17 cellular contexts compared by ENCODE assay signal in the genomic region with DNA sequence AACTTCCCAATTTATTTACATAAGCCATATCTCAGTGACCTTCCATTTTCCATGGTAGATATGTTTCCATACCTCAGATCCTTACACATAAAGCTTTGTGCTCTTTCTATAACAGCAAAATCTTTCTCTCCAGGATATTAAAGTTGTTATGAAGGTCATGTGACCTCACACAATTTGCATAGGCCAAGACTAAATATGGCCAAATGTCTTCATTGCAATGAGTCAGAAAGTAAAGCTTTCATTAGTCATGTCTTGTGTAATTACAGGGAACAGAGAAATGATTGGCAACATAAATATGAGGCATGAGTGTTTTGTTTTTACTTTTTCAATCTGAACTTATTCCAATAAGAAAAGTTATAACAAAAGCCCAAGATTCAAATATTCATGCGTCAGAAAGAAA.
DNase-seq lines count a peak whose midpoint lies in the region; ATAC-seq and TF ChIP-seq lines count a peak whose summit lies in the region.
"Had no signal": no experiment of that assay in that cellular context is flagged by ENCODE, and none has a peak within 500 bp of the region (broad histone marks: within the 10 kb centered on the region; RNA-seq: fewer than 3 reads in every experiment).

No MANE protein-coding gene starts in this region.

- H3K36me3 ChIP-seq in mucosa of descending colon (ENCODE audit: low read depth): no peaks in the 10 kb centered on the region
- H3K36me3 ChIP-seq in left ventricle myocardium inferior: no peaks in the 10 kb centered on the region
- H3K36me3 ChIP-seq: tibial nerve had no signal

- no peaks in the 10 kb centered on the region for H3K27me3 Mint-ChIP-seq in Calu3 (ENCODE audit: unreplicated experiment)

- intact Hi-C loops in Calu3 (cut with micrococcal nuclease; ENCODE audit: unreplicated experiment): no loop called here
- intact Hi-C loops in mucosa of descending colon (cut with DNase I, micrococcal nuclease): no loop called here
- intact Hi-C loops in left ventricle myocardium inferior (cut with micrococcal nuclease): no loop called here

- H3K9me3 ChIP-seq in mucosa of descending colon (no peaks in the 10 kb centered on the region), left ventricle myocardium inferior (replicated peaks) (peaks cover 11% of the 10 kb centered on the region)
- H3K9me3 ChIP-seq: tibial nerve had no signal

- H3K27ac ChIP-seq in RWPE1 (no peak overlapping the region), left ventricle myocardium inferior (replicated peaks) (no peak overlapping the region)
- H3K27ac ChIP-seq: tibial nerve had no signal

- H3K36me3 Mint-ChIP-seq in Calu3 (ENCODE audit: insufficient read depth, unreplicated experiment): peaks cover 9% of the 10 kb centered on the region

- TF ChIP-seq CTCF in Calu3 (IDR thresholded peaks at IDR 0.05; ENCODE audit: unreplicated experiment): no peak
- TF ChIP-seq CTCF in RWPE1 (conservative IDR thresholded peaks at IDR 0.05; ENCODE audit: low read depth): no peak
- no peak for TF ChIP-seq CTCF in epithelial cell of proximal tubule (conservative IDR thresholded peaks at IDR 0.05; ENCODE audit: low read depth, low read length)
- TF ChIP-seq CTCF in mucosa of descending colon (IDR thresholded peaks at IDR 0.05): no peak
- no peak for TF ChIP-seq CTCF in left ventricle myocardium inferior (IDR thresholded peaks at IDR 0.05; ENCODE audit: borderline replicate concordance)

- H3K27me3 ChIP-seq in left ventricle myocardium inferior (ENCODE audit: low read depth): peaks cover 4% of the 10 kb centered on the region
- H3K27me3 ChIP-seq: tibial nerve had no signal

- peak overlapping the region; percentile 88 for H3K27ac Mint-ChIP-seq in Calu3 (ENCODE audit: unreplicated experiment)
- H3K27ac Mint-ChIP-seq: T-helper 2 cell treated with Interferon-gamma antibody and Interleukin-4, amounts not matched to agents 5 μg/mL and 100 μg/mL, for 36 hours had no signal

- CTCF ChIA-PET in Calu3 (lab: Charles Lee) (interaction anchor here (0.6 to 1.3 kb wide), 4 partner anchors 18 to 1015 kb away, joined by 3 to 5 read pairs (median 4); no protein-coding TSS in a partner anchor), RWPE1 (lab: Yijun Ruan, JAX) (no interaction called here)

- H3K4me3 ChIP-seq in epithelial cell of proximal tubule (ENCODE audit: low read depth, low read length) (no peak overlapping the region), mucosa of descending colon (no peak overlapping the region), left ventricle myocardium inferior (no peak overlapping the region)
- H3K4me3 ChIP-seq: tibial nerve had no signal

- peaks cover 14% of the 10 kb centered on the region for H3K4me1 Mint-ChIP-seq in Calu3 (ENCODE audit: low read depth, unreplicated experiment)

- DNase-seq in Calu3 (no peak), RWPE1 (ENCODE audit: low spot score) (peak; percentile 9), epithelial cell of proximal tubule (ENCODE audit: low read depth) (peak; percentile 37), mucosa of descending colon (no peak), NCI-H748 (lab: John Stamatoyannopoulos, UW; ENCODE audit: unreplicated experiment) (no peak), left ventricle myocardium inferior (no peak), NCI-H748 treated with DMSO at 0.1 percent for 48 hours (lab: John Stamatoyannopoulos, UW) (no peak)
- DNase-seq: activated CD4-positive, alpha-beta T cell treated with anti-CD3 and anti-CD28 coated beads, Interleukin-2, amount 50 U/mL, for 1 hour; aorta; NCI-H1048; NCI-H524; posterior cingulate gyrus; stimulated activated CD8-positive, alpha-beta memory T cell treated with anti-CD3 and anti-CD28 coated beads, Interleukin-4, amount 100 ng/mL, for 48 hours had no signal

- peak overlapping the region; percentile 34 for H3K4me3 Mint-ChIP-seq in Calu3 (ENCODE audit: low read depth, unreplicated experiment)
- H3K4me3 Mint-ChIP-seq: T-helper 2 cell treated with Interferon-gamma antibody and Interleukin-4, amounts not matched to agents 5 μg/mL and 100 μg/mL, for 36 hours had no signal

- BruUV-seq in Calu3 (replicated peaks; lab: Mats Ljungman, UMichigan): no TSS peak

- POLR2A ChIA-PET in RWPE1 (lab: Yijun Ruan, JAX; ENCODE audit: low non-redundant PET): no interaction called here

- peaks cover 3% of the 10 kb centered on the region for H3K9me3 Mint-ChIP-seq in Calu3 (ENCODE audit: low read depth, unreplicated experiment)

- ATAC-seq in mucosa of descending colon (peak; percentile 76), HG02884 (IDR thresholded peaks at IDR 0.05; ENCODE audit: unreplicated experiment) (no peak)
- ATAC-seq: Right ventricle myocardium inferior had no signal

- H3K4me1 ChIP-seq in mucosa of descending colon (ENCODE audit: low read depth) (peaks cover 5% of the 10 kb centered on the region), left ventricle myocardium inferior (no peaks in the 10 kb centered on the region)
- H3K4me1 ChIP-seq: tibial nerve had no signal

Comparison
In these comparisons a context has a peak if more than half of its experiments do, and no peak if none do; other contexts are left out.
1. DNase-seq: peak in RWPE1 (single experiment) and epithelial cell of proximal tubule (single experiment); none in Calu3 (single experiment), mucosa of descending colon (0 of 3), NCI-H748 (single experiment), left ventricle myocardium inferior (single experiment) and NCI-H748 treated with DMSO at 0.1 percent for 48 hours (single experiment).